In the genomic region with DNA sequence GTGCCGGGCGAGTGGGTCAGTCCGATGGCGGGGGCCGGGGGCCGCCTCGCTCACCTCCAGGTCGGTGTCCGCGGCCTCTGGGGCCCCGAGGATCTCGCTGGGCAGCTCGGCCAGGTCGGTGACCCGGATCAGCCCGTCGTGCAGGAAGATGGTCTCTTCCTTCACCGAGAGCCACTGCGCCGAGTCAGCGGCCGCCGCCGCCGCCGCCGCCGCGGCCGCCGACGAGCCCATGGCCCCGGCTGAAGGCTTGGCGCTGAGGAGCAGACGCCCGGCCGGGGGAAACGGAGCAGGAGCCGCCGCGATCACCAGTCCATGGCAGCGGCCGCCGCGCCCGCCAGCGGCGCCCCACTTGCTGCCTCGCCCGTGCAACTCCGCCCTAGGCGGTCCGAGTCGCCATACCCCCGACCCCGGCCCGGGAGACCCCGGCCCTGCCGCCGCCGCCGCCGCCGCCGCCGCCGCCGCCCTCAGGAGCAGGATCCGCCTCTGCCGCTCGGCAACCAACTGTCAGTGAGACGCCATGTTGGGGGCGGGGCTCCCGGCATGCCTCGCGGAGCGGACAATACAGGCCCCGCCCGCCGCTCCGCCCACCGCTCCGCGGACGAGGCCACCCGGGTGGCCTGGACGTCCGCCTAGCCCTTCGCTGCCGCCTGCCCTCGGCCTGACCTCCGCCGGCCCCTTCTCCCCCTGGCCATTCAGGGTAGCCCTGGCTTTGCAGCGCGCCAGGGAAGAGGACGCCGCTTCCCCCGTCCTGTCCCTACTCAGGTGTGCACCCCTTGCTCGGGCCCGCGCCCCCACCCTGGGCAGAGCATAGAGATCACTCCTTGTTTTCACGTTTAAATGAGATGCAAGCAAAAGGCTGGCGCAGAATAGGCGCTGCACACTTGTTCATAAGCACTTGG, we compare ENCODE assay signal across 8 cellular contexts. TPM values are rescaled to one million over a fixed set of nuclear protein-coding genes. Genes with fewer than 3 reads are reported as not detected.
A peak's percentile ranks its signal among the peaks of the same experiment; 100 is the strongest.
DNase-seq lines count a peak whose midpoint lies in the region; ATAC-seq, FAIRE-seq and TF ChIP-seq lines count a peak whose summit lies in the region.

HECTD4 (minus strand) TSS at position 534 of the 899 bp plus-strand sequence; CDS start at position 231, 303 bp downstream.

- 0 to 41% (median 11%) methylated on average over 21 to 104 of the region's 104 CpGs for WGBS in small intestine, 3 donors

- DNase-seq in NCI-H2227 (lab: John Stamatoyannopoulos, UW; ENCODE audit: unreplicated experiment) (peak; percentile 96), WERI-Rb-1 (peak; percentile 95), breast epithelium (ENCODE audit: low spot score in 2 of 2) (peak; percentile 86 to 92), iPS-NIHi11 (ENCODE audit: low spot score) (peak; percentile 99), small intestine (peak; percentile 90)

- TF ChIP-seq CTCF in WERI-Rb-1 (IDR thresholded peaks at IDR 0.05; ENCODE audit: low read depth, low read length) (no peak), breast epithelium (IDR thresholded peaks at IDR 0.05) (no peak)

- intact Hi-C loops in breast epithelium (cut with DNase I; ENCODE audit: low total_unique reads) = no loop called here

- peak within 1 kb of the TSS; percentile 94 for H2AFZ ChIP-seq in ACC112 (ENCODE audit: low read length, unreplicated experiment)

- peaks cover 30% of the 10 kb centered on the region for H3K79me2 ChIP-seq in ACC112 (ENCODE audit: control insufficient read depth, insufficient read depth, low read length, unreplicated experiment)

- FAIRE-seq in small intestine (lab: Jason Lieb, UNC) = no peak

- H3K9me3 ChIP-seq in WERI-Rb-1 (ENCODE audit: severe bottlenecking) = no peaks in the 10 kb centered on the region
- no peaks in the 10 kb centered on the region for H3K9me3 ChIP-seq in breast epithelium
- no peaks in the 10 kb centered on the region for H3K9me3 ChIP-seq in small intestine (ENCODE audit: control insufficient read depth, low read depth)

- H3K27ac ChIP-seq in ACC112 (ENCODE audit: low read depth, low read length) = peak within 1 kb of the TSS; percentile 20; the same call in 1 of the 2 replicates
- H3K27ac ChIP-seq in WERI-Rb-1 = peak within 1 kb of the TSS; percentile 87
- peak within 1 kb of the TSS; percentile 86 to 92 for H3K27ac ChIP-seq in breast epithelium
- peak within 1 kb of the TSS; percentile 75 to 77 for H3K27ac ChIP-seq in small intestine (ENCODE audit: low read depth in 1 of 2, low read length in 1 of 2)

- ATAC-seq in GM18870 (IDR thresholded peaks at IDR 0.05; ENCODE audit: unreplicated experiment) (peak; percentile 63), HG03108 (IDR thresholded peaks at IDR 0.05; ENCODE audit: unreplicated experiment) (peak; percentile 94)

- peak within 1 kb of the TSS; percentile 90 for H3K4me3 ChIP-seq in ACC112 (ENCODE audit: low read depth, low read length)
- H3K4me3 ChIP-seq in WERI-Rb-1 (ENCODE audit: low read depth, low read length) = peak within 1 kb of the TSS; percentile 57
- H3K4me3 ChIP-seq in breast epithelium = peak within 1 kb of the TSS; percentile 92 to 99 (median 96)
- H3K4me3 ChIP-seq in small intestine (ENCODE audit: low read depth in 1 of 2, low read length in 2 of 2) = peak within 1 kb of the TSS; percentile 73 to 91

- peaks cover 3% of the 10 kb centered on the region for H3K4me1 ChIP-seq in ACC112 (ENCODE audit: control insufficient read depth, insufficient read depth, low read length, unreplicated experiment)
- peaks cover 0 to 13% of the 10 kb centered on the region in 2 donors for H3K4me1 ChIP-seq in breast epithelium
- H3K4me1 ChIP-seq in small intestine (ENCODE audit: control insufficient read depth in 2 of 2, insufficient read depth in 1 of 2, low read depth in 1 of 2, low read length in 1 of 2) = peaks cover 0 to 2% of the 10 kb centered on the region in 2 donors

- TF ChIP-seq POLR2A in breast epithelium (IDR thresholded peaks at IDR 0.05) = peak; percentile 73

- H3K36me3 ChIP-seq in ACC112 (ENCODE audit: insufficient read depth, low read length) (no peaks in the 10 kb centered on the region), WERI-Rb-1 (peaks cover 3% of the 10 kb centered on the region; the same call in 1 of the 2 replicates), breast epithelium (no peaks in the 10 kb centered on the region), small intestine (ENCODE audit: control insufficient read depth in 2 of 2, insufficient read depth in 2 of 2, low read length in 2 of 2) (peaks cover 0 to 2% of the 10 kb centered on the region in 2 donors)

- no peaks in the 10 kb centered on the region for H3K27me3 ChIP-seq in ACC112 (ENCODE audit: insufficient read depth, low read length)
- H3K27me3 ChIP-seq in WERI-Rb-1 (ENCODE audit: insufficient read depth, low read depth, severe bottlenecking) = no peaks in the 10 kb centered on the region
- no peaks in the 10 kb centered on the region for H3K27me3 ChIP-seq in breast epithelium
- H3K27me3 ChIP-seq in small intestine (ENCODE audit: control insufficient read depth in 2 of 2, insufficient read depth in 2 of 2, low read length in 2 of 2) = no peaks in the 10 kb centered on the region

RNA-seq across cellular contexts. Expression of gene HECTD4, which starts in this region (rescaled TPM):
- 10 to 100 TPM; 37.6 to 57.4 (median 49.5) TPM for total RNA-seq in breast epithelium
- 10 to 100 TPM in 2 of 3 donors, 1 to 10 TPM in 1; 6.1 to 11.6 (median 11.2) TPM for polyA plus RNA-seq in small intestine

Comparison
In these comparisons a context has a peak if more than half of its experiments do, and no peak if none do; other contexts are left out.
1. Peak in every context shown above with its lines: DNase-seq, ATAC-seq, H3K4me3 ChIP-seq and H3K27ac ChIP-seq.
2. H3K27ac ChIP-seq: peak in every context shown above with its lines; median percentile 89 in breast epithelium; 87 in WERI-Rb-1; 76 in small intestine; 20 in ACC112.